Comparison of ENCODE assay signal across 1 cellular context in genomic region chr14:74508844-74509428, GRCh38.
TF ChIP-seq lines count a peak whose summit lies in the region.

No MANE protein-coding gene starts in this region.

TF ChIP-seq in HepG2, 621 proteins besides CTCF, POLR2A, EP300 and RAD21:
- TF ChIP-seq ZNF674 (CRISPR knock-in tag; IDR thresholded peaks at IDR 0.05; ENCODE audit: low read depth) (0 out of 2 replicates have a peak, but pooled peaks have one; percentile 38), GLMP (CRISPR knock-in tag; IDR thresholded peaks at IDR 0.05; ENCODE audit: borderline replicate concordance) (no peak)
